In the genomic region with DNA sequence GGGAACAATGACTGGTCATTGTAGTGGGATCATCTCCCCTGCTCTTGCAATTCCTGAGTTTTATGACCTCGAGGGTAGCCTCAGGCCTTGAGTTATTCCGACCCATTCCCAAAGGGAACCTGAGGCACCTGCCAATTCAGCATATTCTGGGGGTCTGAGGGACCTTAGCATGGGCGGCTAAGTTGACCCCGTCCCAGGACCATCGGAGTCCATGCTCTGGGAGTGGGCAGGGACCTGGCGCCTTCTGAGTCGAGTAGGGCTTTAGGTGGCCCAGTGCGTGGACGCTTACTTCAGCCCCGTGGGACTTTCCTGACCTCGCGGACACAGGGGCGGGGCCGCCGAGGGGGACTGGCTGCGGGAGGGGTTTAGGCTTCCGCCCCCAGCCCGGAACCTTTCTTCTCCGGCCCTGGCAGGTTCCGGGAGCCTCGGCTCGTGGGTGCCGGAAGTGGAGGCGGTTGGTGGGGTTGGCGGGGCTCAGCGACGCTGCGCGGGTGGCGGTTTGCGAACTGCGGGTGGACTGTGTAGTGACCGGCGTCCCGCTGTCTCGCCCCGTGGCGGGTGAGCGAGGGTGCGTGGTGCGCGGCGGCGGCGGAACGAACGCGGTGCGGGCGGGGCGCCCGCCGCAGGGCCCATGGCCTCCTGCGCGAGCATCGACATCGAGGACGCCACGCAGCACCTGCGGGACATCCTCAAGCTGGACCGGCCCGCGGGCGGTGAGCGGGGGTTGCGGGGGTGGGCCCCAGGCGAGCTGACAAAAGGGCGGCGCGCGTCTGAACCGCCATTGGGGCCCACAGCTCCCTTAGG, we compare ENCODE assay signal across 8 cellular contexts. TPM values are rescaled to one million over a fixed set of nuclear protein-coding genes. Genes with fewer than 3 reads are reported as not detected.
DNase-seq lines count a peak whose midpoint lies in the region; ATAC-seq lines count a peak whose summit lies in the region.

A gene with protein sequence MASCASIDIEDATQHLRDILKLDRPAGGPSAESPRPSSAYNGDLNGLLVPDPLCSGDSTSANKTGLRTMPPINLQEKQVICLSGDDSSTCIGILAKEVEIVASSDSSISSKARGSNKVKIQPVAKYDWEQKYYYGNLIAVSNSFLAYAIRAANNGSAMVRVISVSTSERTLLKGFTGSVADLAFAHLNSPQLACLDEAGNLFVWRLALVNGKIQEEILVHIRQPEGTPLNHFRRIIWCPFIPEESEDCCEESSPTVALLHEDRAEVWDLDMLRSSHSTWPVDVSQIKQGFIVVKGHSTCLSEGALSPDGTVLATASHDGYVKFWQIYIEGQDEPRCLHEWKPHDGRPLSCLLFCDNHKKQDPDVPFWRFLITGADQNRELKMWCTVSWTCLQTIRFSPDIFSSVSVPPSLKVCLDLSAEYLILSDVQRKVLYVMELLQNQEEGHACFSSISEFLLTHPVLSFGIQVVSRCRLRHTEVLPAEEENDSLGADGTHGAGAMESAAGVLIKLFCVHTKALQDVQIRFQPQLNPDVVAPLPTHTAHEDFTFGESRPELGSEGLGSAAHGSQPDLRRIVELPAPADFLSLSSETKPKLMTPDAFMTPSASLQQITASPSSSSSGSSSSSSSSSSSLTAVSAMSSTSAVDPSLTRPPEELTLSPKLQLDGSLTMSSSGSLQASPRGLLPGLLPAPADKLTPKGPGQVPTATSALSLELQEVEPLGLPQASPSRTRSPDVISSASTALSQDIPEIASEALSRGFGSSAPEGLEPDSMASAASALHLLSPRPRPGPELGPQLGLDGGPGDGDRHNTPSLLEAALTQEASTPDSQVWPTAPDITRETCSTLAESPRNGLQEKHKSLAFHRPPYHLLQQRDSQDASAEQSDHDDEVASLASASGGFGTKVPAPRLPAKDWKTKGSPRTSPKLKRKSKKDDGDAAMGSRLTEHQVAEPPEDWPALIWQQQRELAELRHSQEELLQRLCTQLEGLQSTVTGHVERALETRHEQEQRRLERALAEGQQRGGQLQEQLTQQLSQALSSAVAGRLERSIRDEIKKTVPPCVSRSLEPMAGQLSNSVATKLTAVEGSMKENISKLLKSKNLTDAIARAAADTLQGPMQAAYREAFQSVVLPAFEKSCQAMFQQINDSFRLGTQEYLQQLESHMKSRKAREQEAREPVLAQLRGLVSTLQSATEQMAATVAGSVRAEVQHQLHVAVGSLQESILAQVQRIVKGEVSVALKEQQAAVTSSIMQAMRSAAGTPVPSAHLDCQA (N-terminal part only) (plus strand): TSS at position 422 of the 804 bp plus-strand sequence. CDS start 210 bp downstream, at position 632.

- no peaks in the 10 kb centered on the region for H3K9me3 Mint-ChIP-seq in naive B cell
- no peaks in the 10 kb centered on the region for H3K9me3 Mint-ChIP-seq in stimulated activated effector memory CD8-positive, alpha-beta T cell treated with anti-CD3 and anti-CD28 coated beads, Interleukin-12 subunit alpha, Interleukin-12 subunit beta, amount 100 ng/mL, for 72 hours

- peak; percentile 94 for DNase-seq in CD1c-positive myeloid dendritic cell (ENCODE audit: extremely low spot score)
- DNase-seq in GM19240 (ENCODE audit: insufficient read length, low spot score): peak; percentile 91
- DNase-seq in RKO (ENCODE audit: low spot score): peak; percentile 78
- peak; percentile 73 to 86 for DNase-seq in activated T-helper 1 cell treated with anti-CD3 and anti-CD28 coated beads, Interleukin-2, amount 50 U/mL, for 16 hours (ENCODE audit: low read depth in 1 of 2, low spot score in 1 of 2)
- peak; percentile 79 for DNase-seq in fibroblast of gingiva (ENCODE audit: low read depth)
- DNase-seq in naive B cell: peak; percentile 81
- DNase-seq in stimulated activated effector memory CD8-positive, alpha-beta T cell treated with anti-CD3 and anti-CD28 coated beads, Interleukin-12 subunit alpha, Interleukin-12 subunit beta, amount 100 ng/mL, for 72 hours (ENCODE audit: low spot score in 2 of 2): peak; percentile 97 to 98

- H3K27ac Mint-ChIP-seq in naive B cell: peak within 1 kb of the TSS; percentile 84 to 90 (median 88)
- H3K27ac Mint-ChIP-seq in stimulated activated effector memory CD8-positive, alpha-beta T cell treated with anti-CD3 and anti-CD28 coated beads, Interleukin-12 subunit alpha, Interleukin-12 subunit beta, amount 100 ng/mL, for 72 hours: peak within 1 kb of the TSS; percentile 96

- no peaks in the 10 kb centered on the region for H3K27me3 Mint-ChIP-seq in naive B cell

- peaks cover 31 to 38% (median 38%) of the 10 kb centered on the region in 3 donors for H3K4me1 Mint-ChIP-seq in naive B cell
- H3K4me1 Mint-ChIP-seq in stimulated activated effector memory CD8-positive, alpha-beta T cell treated with anti-CD3 and anti-CD28 coated beads, Interleukin-12 subunit alpha, Interleukin-12 subunit beta, amount 100 ng/mL, for 72 hours: peaks cover 37% of the 10 kb centered on the region

- H3K4me3 Mint-ChIP-seq in naive B cell: peak within 1 kb of the TSS; percentile 89 to 95 (median 91)
- H3K4me3 Mint-ChIP-seq in stimulated activated effector memory CD8-positive, alpha-beta T cell treated with anti-CD3 and anti-CD28 coated beads, Interleukin-12 subunit alpha, Interleukin-12 subunit beta, amount 100 ng/mL, for 72 hours: peak within 1 kb of the TSS; percentile 88

- ATAC-seq in HG03469 (IDR thresholded peaks at IDR 0.05; ENCODE audit: unreplicated experiment): peak; percentile 38
- peak; percentile 95 to 98 for ATAC-seq in naive B cell (ENCODE audit: low read depth in 2 of 2)
- peak; percentile 95 for ATAC-seq in stimulated activated effector memory CD8-positive, alpha-beta T cell treated with anti-CD3 and anti-CD28 coated beads, Interleukin-12 subunit alpha, Interleukin-12 subunit beta, amount 100 ng/mL, for 72 hours

- peaks cover 0 to 4% of the 10 kb centered on the region in 2 donors for H3K36me3 Mint-ChIP-seq in naive B cell
- peaks cover 85% of the 10 kb centered on the region for H3K36me3 Mint-ChIP-seq in stimulated activated effector memory CD8-positive, alpha-beta T cell treated with anti-CD3 and anti-CD28 coated beads, Interleukin-12 subunit alpha, Interleukin-12 subunit beta, amount 100 ng/mL, for 72 hours

RNA-seq across cellular contexts. Expression of the gene that starts here (rescaled TPM):
- polyA plus RNA-seq in naive B cell (ENCODE audit: low read depth in 6 of 6): 10 to 100 TPM in 5 of 6 donors, 1 to 10 TPM in 1; 6.7 to 28.6 (median 20.2) TPM

Comparison
In these comparisons a context has a peak if more than half of its experiments do, and no peak if none do; other contexts are left out.
1. Peak in every context shown above with its lines: DNase-seq and ATAC-seq.
2. ATAC-seq: peak in every context shown above with its lines; median percentile 96 in naive B cell; 95 in stimulated activated effector memory CD8-positive, alpha-beta T cell treated with anti-CD3 and anti-CD28 coated beads, Interleukin-12 subunit alpha, Interleukin-12 subunit beta, amount 100 ng/mL, for 72 hours; 38 in HG03469.